In genomic region chr6:87102296-87102695, GRCh38 we compare ENCODE assay signal across 1 cellular context.
TF ChIP-seq lines count a peak whose summit lies in the region.

No MANE protein-coding gene starts in this region.

TF ChIP-seq in IMR-90, 13 proteins besides CTCF, POLR2A, EP300 and RAD21:
- no peak for TF ChIP-seq FOS (IDR thresholded peaks at IDR 0.05; ENCODE audit: low read depth, low read length)
